In the genomic region with DNA sequence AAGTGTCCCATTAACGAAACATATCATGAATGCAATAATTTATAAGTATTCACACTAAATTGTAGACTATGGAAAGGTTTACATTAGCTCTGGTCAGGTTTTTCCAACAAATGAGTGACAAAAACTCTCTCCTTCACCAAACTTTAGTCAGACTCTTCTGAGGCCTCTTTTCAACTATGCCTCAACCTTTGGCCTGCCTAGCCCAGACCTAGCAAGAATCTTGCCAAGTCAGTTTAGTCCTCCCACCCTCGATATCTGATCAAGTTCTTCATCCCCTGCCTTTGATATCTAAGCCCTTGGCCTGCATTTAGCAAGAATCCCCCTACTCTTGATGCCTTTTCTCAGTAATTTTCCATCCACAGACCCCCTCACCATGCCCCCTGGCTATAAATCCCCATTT, we compare ENCODE assay signal across 23 cellular contexts. TPM values are rescaled to one million over a fixed set of nuclear protein-coding genes. Genes with fewer than 3 reads are reported as not detected.
A peak's percentile ranks its signal among the peaks of the same experiment; 100 is the strongest.
DNase-seq lines count a peak whose midpoint lies in the region; ATAC-seq and TF ChIP-seq lines count a peak whose summit lies in the region.
"Had no signal": no experiment of that assay in that cellular context is flagged by ENCODE, and none has a peak within 500 bp of the region (broad histone marks: within the 10 kb centered on the region; RNA-seq: fewer than 3 reads in every experiment).

No MANE protein-coding gene starts in this region.

- H3K9me3 Mint-ChIP-seq in endodermal cell (peaks cover 20% of the 10 kb centered on the region), nephron progenitor cell (peaks cover 37% of the 10 kb centered on the region), type B pancreatic cell (no peaks in the 10 kb centered on the region)

- no peaks in the 10 kb centered on the region for H3K79me2 ChIP-seq in MM.1S (ENCODE audit: low read length)

- H3K9me2 ChIP-seq in MM.1S (replicated peaks; ENCODE audit: insufficient read depth, low read length), result no peaks in the 10 kb centered on the region

- no peak for TF ChIP-seq CTCF in MM.1S (IDR thresholded peaks at IDR 0.05; ENCODE audit: low read length)
- TF ChIP-seq CTCF in endodermal cell (conservative IDR thresholded peaks at IDR 0.05), result no peak
- no peak for TF ChIP-seq CTCF in nephron progenitor cell (IDR thresholded peaks at IDR 0.05)
- TF ChIP-seq CTCF in type B pancreatic cell (conservative IDR thresholded peaks at IDR 0.05), result no peak

- H3K4me1 ChIP-seq in MM.1S (ENCODE audit: low read length) (peaks cover 10% of the 10 kb centered on the region), endodermal cell (ENCODE audit: control insufficient read depth, insufficient read depth, low read length) (no peaks in the 10 kb centered on the region)

- in situ Hi-C loops in G401 (cut with HindIII; ENCODE audit: low sequenced_read_pairs), result no loop called here

- 80 to 95% methylated on average over 1 of the region's 2 CpGs for WGBS in endodermal cell (ENCODE audit: insufficient coverage in 1 of 2, insufficient read length in 1 of 2), 2 experiments

- no peak for ATAC-seq in GM19324 (IDR thresholded peaks at IDR 0.05; ENCODE audit: low FRiP score, unreplicated experiment)
- ATAC-seq in HG03460 (IDR thresholded peaks at IDR 0.05; ENCODE audit: unreplicated experiment), result no peak
- ATAC-seq: CD8-positive, alpha-beta T cell had no signal

- H3K4me3 ChIP-seq in MM.1S (ENCODE audit: low read length) (no peak overlapping the region), endodermal cell (ENCODE audit: low read length) (no peak overlapping the region)

- no peaks in the 10 kb centered on the region for H4K20me1 ChIP-seq in MM.1S (ENCODE audit: insufficient read depth, low read length)

- H3K9ac ChIP-seq in MM.1S (ENCODE audit: low read length) (no peak overlapping the region), endodermal cell (ENCODE audit: extremely low read depth, low read length, poor library complexity, severe bottlenecking) (no peak overlapping the region)

- H3K36me3 Mint-ChIP-seq in endodermal cell (ENCODE audit: low read depth) (no peaks in the 10 kb centered on the region), nephron progenitor cell (ENCODE audit: low read depth) (peaks cover 16% of the 10 kb centered on the region), type B pancreatic cell (no peaks in the 10 kb centered on the region)
- H3K36me3 Mint-ChIP-seq: CD8-positive, alpha-beta T cell had no signal

- H3K4me3 Mint-ChIP-seq in endodermal cell, result no peak overlapping the region
- H3K4me3 Mint-ChIP-seq in nephron progenitor cell, result no peak overlapping the region
- no peak overlapping the region for H3K4me3 Mint-ChIP-seq in type B pancreatic cell
- H3K4me3 Mint-ChIP-seq: CD8-positive, alpha-beta T cell; IgD-negative memory B cell had no signal

- H3K27me3 Mint-ChIP-seq in endodermal cell (ENCODE audit: insufficient read depth) (no peaks in the 10 kb centered on the region), nephron progenitor cell (ENCODE audit: low read depth, poor library complexity) (no peaks in the 10 kb centered on the region), type B pancreatic cell (peaks cover 4% of the 10 kb centered on the region)

- no peak overlapping the region for H3K27ac ChIP-seq in MM.1S (ENCODE audit: low read length)
- no peak overlapping the region for H3K27ac ChIP-seq in endodermal cell (ENCODE audit: low read depth, low read length)
- H3K27ac ChIP-seq: RWPE1 had no signal

- no peaks in the 10 kb centered on the region for H3F3A ChIP-seq in MM.1S (ENCODE audit: insufficient read depth, low read length)

- no peaks in the 10 kb centered on the region for H3K9me3 ChIP-seq in MM.1S (replicated peaks; ENCODE audit: insufficient read depth, low read length)
- no peaks in the 10 kb centered on the region for H3K9me3 ChIP-seq in endodermal cell (ENCODE audit: control insufficient read depth, low read length)

- peak overlapping the region; percentile 24; the same call in 1 of the 2 replicates for H3K4me2 ChIP-seq in MM.1S (ENCODE audit: low read depth, low read length)

- H3K27ac Mint-ChIP-seq in endodermal cell (peak overlapping the region; percentile 42), nephron progenitor cell (peak overlapping the region; percentile 91), type B pancreatic cell (peak overlapping the region; percentile 66)
- H3K27ac Mint-ChIP-seq: CD8-positive, alpha-beta T cell had no signal

- DNase-seq in MM.1S (no peak), endodermal cell (no peak), nephron progenitor cell (no peak), type B pancreatic cell (ENCODE audit: extremely low spot score, unreplicated experiment) (no peak), T-helper 1 cell (no peak), G401 (ENCODE audit: low spot score) (no peak)
- DNase-seq: C1 segment of cervical spinal cord; CD8-positive, alpha-beta T cell; DMS79 treated with DMSO at 0.1 percent for 48 hours; H7; NCI-H1092; NCI-H1417 treated with DMSO at 0.1 percent for 48 hours; NCI-H1694 treated with DMSO at 0.1 percent for 48 hours; NCI-H2081; NCI-H2227 treated with DMSO at 0.1 percent for 48 hours; NCI-H526 treated with DMSO at 0.1 percent for 48 hours; SHP77 treated with DMSO at 0.1 percent for 48 hours had no signal

- H3K4me1 Mint-ChIP-seq in endodermal cell, result peaks cover under 1% of the 10 kb centered on the region
- H3K4me1 Mint-ChIP-seq in nephron progenitor cell, result peaks cover 21% of the 10 kb centered on the region
- peaks cover 12% of the 10 kb centered on the region for H3K4me1 Mint-ChIP-seq in type B pancreatic cell (ENCODE audit: unreplicated experiment)

- H3K36me3 ChIP-seq in MM.1S (replicated peaks; ENCODE audit: insufficient read depth, low read length) (no peaks in the 10 kb centered on the region), endodermal cell (ENCODE audit: control insufficient read depth, insufficient read depth, low read length) (no peaks in the 10 kb centered on the region)

- H2AFZ ChIP-seq in MM.1S (ENCODE audit: low read length), result no peak overlapping the region

- H3K27me3 ChIP-seq in MM.1S (replicated peaks; ENCODE audit: insufficient read depth, low read length) (no peaks in the 10 kb centered on the region), endodermal cell (ENCODE audit: control insufficient read depth, insufficient read depth, low read length, poor library complexity, severe bottlenecking) (no peaks in the 10 kb centered on the region)

RNA-seq across cellular contexts. Expression of gene CCDC158, which starts 37.9 kb away (rescaled TPM):
- total RNA-seq in endodermal cell (not detected), type B pancreatic cell (ENCODE audit: low replicate concordance) (not detected in 2 replicates)
- polyA plus RNA-seq in endodermal cell (2013, experiment 1 of 2), result not detected
- not detected for polyA plus RNA-seq in endodermal cell (2013, experiment 2 of 2)
- total RNA-seq in G401 (2014; rRNA removed; shearing (Covaris generic)), result not detected in 2 replicates
- total RNA-seq: A673; CD8-positive, alpha-beta T cell; H7; NCI-H460 had no signal
- polyA plus RNA-seq: IgD-negative memory B cell had no signal

RNA-seq across cellular contexts. Expression of gene SHROOM3, which starts 52.0 kb away (rescaled TPM):
- 10 to 100 TPM; 18.1 to 21.8 TPM for total RNA-seq in endodermal cell
- 38.3 TPM for polyA plus RNA-seq in endodermal cell (2013, experiment 1 of 2)
- polyA plus RNA-seq in endodermal cell (2013, experiment 2 of 2), result 34.0 TPM
- 32.1 and 38.6 TPM in 2 replicates for total RNA-seq in type B pancreatic cell (ENCODE audit: low replicate concordance)
- 58.4 and 66.0 TPM in 2 replicates for total RNA-seq in G401 (2014; rRNA removed; shearing (Covaris generic))
- total RNA-seq: CD8-positive, alpha-beta T cell had no signal
- polyA plus RNA-seq: IgD-negative memory B cell had no signal
